In genomic region chr1:226350504-226350865, GRCh38 we compare ENCODE assay signal across 18 cellular contexts. TPM values are rescaled to one million over a fixed set of nuclear protein-coding genes. Genes with fewer than 3 reads are reported as not detected.
A peak's percentile ranks its signal among the peaks of the same experiment; 100 is the strongest.
DNase-seq lines count a peak whose midpoint lies in the region; ATAC-seq, FAIRE-seq and TF ChIP-seq lines count a peak whose summit lies in the region.
"Had no signal": no experiment of that assay in that cellular context is flagged by ENCODE, and none has a peak within 500 bp of the region (broad histone marks: within the 10 kb centered on the region; RNA-seq: fewer than 3 reads in every experiment).

No MANE protein-coding gene starts in this region.

- H3K27me3 Mint-ChIP-seq in mesothelial cell of epicardium (ENCODE audit: low read depth), result no peaks in the 10 kb centered on the region
- no peaks in the 10 kb centered on the region for H3K27me3 Mint-ChIP-seq in type B pancreatic cell
- H3K27me3 Mint-ChIP-seq: activated naive CD4-positive, alpha-beta T cell treated with anti-CD3 and anti-CD28 coated beads, Interleukin-2, amount 50 U/mL, for 24 hours had no signal

- H3K4me3 ChIP-seq in HepG2 (replicated peaks in 1 of 3; ENCODE audit: insufficient read depth in 1 of 3, low read depth in 2 of 3, low read length in 3 of 3), result no peak overlapping the region
- no peak overlapping the region for H3K4me3 ChIP-seq in right lobe of liver
- H3K4me3 ChIP-seq in SJCRH30, result no peak overlapping the region
- H3K4me3 ChIP-seq: A549, dorsolateral prefrontal cortex, GM23338, tibial artery had no signal

- H3K4me1 Mint-ChIP-seq in mesothelial cell of epicardium (peaks cover 18% of the 10 kb centered on the region), type B pancreatic cell (ENCODE audit: unreplicated experiment) (peaks cover 25% of the 10 kb centered on the region)
- H3K4me1 Mint-ChIP-seq: activated naive CD4-positive, alpha-beta T cell treated with anti-CD3 and anti-CD28 coated beads, Interleukin-2, amount 50 U/mL, for 24 hours had no signal

- in situ Hi-C loops in HepG2 (cut with HindIII; ENCODE audit: extremely low pct_ligation_motif_present, low pct_unique_long_range_greater_than_20kb), result no loop called here

- POLR2A ChIA-PET in HepG2 (lab: Yijun Ruan, JAX), result no interaction called here

- BruUV-seq in HepG2 (replicated peaks; lab: Mats Ljungman, UMichigan), result no TSS peak

- H3K27ac Mint-ChIP-seq in mesothelial cell of epicardium, result peak overlapping the region; percentile 87
- H3K27ac Mint-ChIP-seq in type B pancreatic cell, result peak overlapping the region; percentile 65
- H3K27ac Mint-ChIP-seq: activated naive CD4-positive, alpha-beta T cell treated with anti-CD3 and anti-CD28 coated beads, Interleukin-2, amount 50 U/mL, for 24 hours; GM23338; WTC11 had no signal

- TF ChIP-seq RAD21 in HepG2 (CRISPR knock-in tag; IDR thresholded peaks at IDR 0.05), result no peak

- intact Hi-C loops in HepG2 (cut with micrococcal nuclease; ENCODE audit: unreplicated experiment), result no loop called here
- intact Hi-C loops in right lobe of liver (cut with DNase I), result no loop called here

- TF ChIP-seq EP300 in HepG2 (IDR thresholded peaks at IDR 0.05; ENCODE audit: low read depth in 2 of 2, low read length in 2 of 2) (no peak), HepG2 (CRISPR knock-in tag; IDR thresholded peaks at IDR 0.05; ENCODE audit: borderline replicate concordance) (no peak)

- H3K9me3 ChIP-seq in HepG2 (ENCODE audit: low read length), result no peaks in the 10 kb centered on the region
- H3K9me3 ChIP-seq in right lobe of liver, result no peaks in the 10 kb centered on the region
- H3K9me3 ChIP-seq in SJCRH30 (replicated peaks), result no peaks in the 10 kb centered on the region
- H3K9me3 ChIP-seq: A549, tibial artery had no signal

- H3K9me3 Mint-ChIP-seq in mesothelial cell of epicardium (no peaks in the 10 kb centered on the region), type B pancreatic cell (no peaks in the 10 kb centered on the region)
- H3K9me3 Mint-ChIP-seq: activated naive CD4-positive, alpha-beta T cell treated with anti-CD3 and anti-CD28 coated beads, Interleukin-2, amount 50 U/mL, for 24 hours; GM23338; WTC11 had no signal

- H3K79me2 ChIP-seq in HepG2 (ENCODE audit: insufficient read depth, low read length), result no peaks in the 10 kb centered on the region

- no peaks in the 10 kb centered on the region; a peak in 1 of 5 replicates for H3K27me3 ChIP-seq in HepG2 (ENCODE audit: control insufficient read depth in 1 of 2, insufficient read depth in 2 of 2, low read length in 2 of 2)
- no peaks in the 10 kb centered on the region for H3K27me3 ChIP-seq in right lobe of liver
- no peaks in the 10 kb centered on the region for H3K27me3 ChIP-seq in SJCRH30
- H3K27me3 ChIP-seq: dorsolateral prefrontal cortex had no signal

- H3K4me3 Mint-ChIP-seq in mesothelial cell of epicardium (no peak overlapping the region), type B pancreatic cell (no peak overlapping the region)
- H3K4me3 Mint-ChIP-seq: activated naive CD4-positive, alpha-beta T cell treated with anti-CD3 and anti-CD28 coated beads, Interleukin-2, amount 50 U/mL, for 24 hours; GM23338; WTC11 had no signal

- H3K36me3 ChIP-seq in HepG2 (replicated peaks in 1 of 2; ENCODE audit: control insufficient read depth in 1 of 2, insufficient read depth in 2 of 2, low read length in 2 of 2) (no peaks in the 10 kb centered on the region), right lobe of liver (no peaks in the 10 kb centered on the region), SJCRH30 (peaks cover 2% of the 10 kb centered on the region; the same call in 1 of the 2 replicates)
- H3K36me3 ChIP-seq: tibial artery had no signal

- DNase-seq in HepG2 (ENCODE audit: low spot score), result no peak
- DNase-seq in right lobe of liver, result no peak
- no peak for DNase-seq in SJCRH30
- DNase-seq in mesothelial cell of epicardium (ENCODE audit: low spot score in 2 of 2, unreplicated experiment in 2 of 2), result no peak
- no peak for DNase-seq in type B pancreatic cell (ENCODE audit: extremely low spot score, unreplicated experiment)
- no peak for DNase-seq in NCI-H524 treated with DMSO at 0.1 percent for 48 hours (lab: John Stamatoyannopoulos, UW)
- DNase-seq: dorsolateral prefrontal cortex; hippocampal formation; NCI-H1417 treated with DMSO at 0.1 percent for 48 hours; NCI-H226; stimulated activated CD4-positive, alpha-beta T cell treated with anti-CD3 and anti-CD28 coated beads, Interleukin-1b, Interleukin-23, amount 100 ng/mL, for 48 hours; tibial artery had no signal

- 63% methylated on average over 9 of the region's 10 CpGs for WGBS in HepG2 (ENCODE audit: low lambda C conversion rate)
- 57% methylated on average over 4 of the region's 10 CpGs for WGBS in right lobe of liver (ENCODE audit: insufficient coverage, low coverage, low lambda C conversion rate, missing lambda C conversion rate)

- no peak for FAIRE-seq in HepG2 (lab: Jason Lieb, UNC)
- FAIRE-seq: A549 had no signal

- TF ChIP-seq CTCF in HepG2 (CRISPR knock-in tag; IDR thresholded peaks at IDR 0.05) (no peak), right lobe of liver (IDR thresholded peaks at IDR 0.05) (no peak), mesothelial cell of epicardium (IDR thresholded peaks at IDR 0.05; ENCODE audit: unreplicated experiment) (no peak), type B pancreatic cell (conservative IDR thresholded peaks at IDR 0.05) (no peak)

- no peak overlapping the region for H2AFZ ChIP-seq in HepG2 (ENCODE audit: low read length)
- H2AFZ ChIP-seq: GM23338 had no signal

- peak overlapping the region; percentile 68 for H3K4me2 ChIP-seq in HepG2 (ENCODE audit: low read depth, low read length)
- H3K4me2 ChIP-seq: A549, GM23338 had no signal

- H3K36me3 Mint-ChIP-seq in mesothelial cell of epicardium, result peaks cover 3% of the 10 kb centered on the region
- H3K36me3 Mint-ChIP-seq in type B pancreatic cell, result no peaks in the 10 kb centered on the region

- no peak overlapping the region for H3K9ac ChIP-seq in HepG2 (ENCODE audit: insufficient read depth, low read depth, low read length)

- CTCF ChIA-PET in HepG2 (lab: Yijun Ruan, JAX; ENCODE audit: low intra/inter-chr PET ratio, low total read pairs), result no interaction called here

- TF ChIP-seq POLR2A in HepG2 (IDR thresholded peaks at IDR 0.05; ENCODE audit: insufficient read depth in 1 of 2, low read depth in 2 of 2, low read length in 2 of 2), result no peak
- no peak for TF ChIP-seq POLR2A in right lobe of liver (IDR thresholded peaks at IDR 0.05)

- H4K20me1 ChIP-seq in HepG2 (ENCODE audit: insufficient read depth, low read length), result no peaks in the 10 kb centered on the region

- peaks cover 19% of the 10 kb centered on the region for H3K4me1 ChIP-seq in HepG2 (ENCODE audit: insufficient read depth, low read length)
- H3K4me1 ChIP-seq in right lobe of liver, result no peaks in the 10 kb centered on the region
- peaks cover 6% of the 10 kb centered on the region; the same call in 1 of the 2 replicates for H3K4me1 ChIP-seq in SJCRH30
- H3K4me1 ChIP-seq: A549, tibial artery had no signal

- H3K27ac ChIP-seq in HepG2 (ENCODE audit: extremely low read length, insufficient read depth, low read length) (no peak overlapping the region), right lobe of liver (no peak overlapping the region), SJCRH30 (peak overlapping the region; percentile 37; the same call in 1 of the 2 replicates)
- H3K27ac ChIP-seq: A549, tibial artery had no signal

- ATAC-seq in HepG2, result peak; percentile 28; the same call in 2 of the 3 replicates
- no peak for ATAC-seq in right lobe of liver
- no peak for ATAC-seq in HG03469 (IDR thresholded peaks at IDR 0.05; ENCODE audit: unreplicated experiment)
- ATAC-seq in HG03439 (IDR thresholded peaks at IDR 0.05; ENCODE audit: unreplicated experiment), result no peak
- ATAC-seq: A549, GM23338, WTC11 had no signal

RNA-seq across cellular contexts. Expression of gene LIN9, which starts 41.5 kb away (rescaled TPM):
- 10.0 and 15.8 TPM in 2 replicates for total RNA-seq in HepG2 (2016; rRNA removed; fragmentation: Illumina TruSeq; extraction: Trizol)
- 4.3 and 5.1 TPM in 2 replicates for total RNA-seq in HepG2 (2016; cell fraction: cytosol; rRNA removed; fragmentation: Illumina TruSeq; extraction: Trizol; ENCODE audit: low read depth)
- total RNA-seq in HepG2 (2016; cell fraction: insoluble cytoplasmic fraction; rRNA removed; fragmentation: Illumina TruSeq; extraction: Trizol), result 9.7 and 14.6 TPM in 2 replicates
- total RNA-seq in HepG2 (2016; cell fraction: membrane; rRNA removed; fragmentation: Illumina TruSeq; extraction: Trizol), result 4.7 and 5.9 TPM in 2 replicates
- total RNA-seq in HepG2 (2016; cell fraction: nucleus; rRNA removed; fragmentation: Illumina TruSeq; extraction: Trizol), result 8.9 and 10.4 TPM in 2 replicates
- 1.7 and 3.0 TPM in 2 replicates for polyA plus RNA-seq in HepG2 (2011; rRNA removed)
- polyA plus RNA-seq in HepG2 (2011; cell fraction: cytosol; rRNA removed), result 1.2 and 1.3 TPM in 2 replicates
- 1.2 and 1.3 TPM in 2 replicates for polyA plus RNA-seq in HepG2 (2011; cell fraction: nucleus; rRNA removed)
- polyA plus RNA-seq in HepG2 (2012), result 1.7 and 2.8 TPM in 2 replicates
- 0.54 and 0.72 TPM in 2 replicates for polyA plus RNA-seq in HepG2 (2016; cell fraction: cytosol; fragmentation: Illumina TruSeq; extraction: Trizol; ENCODE audit: low read depth)
- polyA plus RNA-seq in HepG2 (2016; cell fraction: insoluble cytoplasmic fraction; fragmentation: Illumina TruSeq; extraction: Trizol; ENCODE audit: low read depth), result 10.2 and 11.3 TPM in 2 replicates
- 1.6 and 1.8 TPM in 2 replicates for polyA plus RNA-seq in HepG2 (2016; cell fraction: membrane; fragmentation: Illumina TruSeq; extraction: Trizol; ENCODE audit: low read depth)
- polyA plus RNA-seq in HepG2 (2016; cell fraction: nucleus; fragmentation: Illumina TruSeq; extraction: Trizol; ENCODE audit: insufficient read depth, low read depth), result 9.5 and 10.3 TPM in 2 replicates
- polyA minus RNA-seq in HepG2 (2011; rRNA and poly(A)+ RNA removed; ENCODE audit: low replicate concordance), result 1.2 and 4.5 TPM in 2 replicates
- polyA minus RNA-seq in HepG2 (2011; cell fraction: cytosol; rRNA and poly(A)+ RNA removed), result 2.0 and 2.1 TPM in 2 replicates
- 5.2 and 7.6 TPM in 2 replicates for polyA minus RNA-seq in HepG2 (2011; cell fraction: nucleus; rRNA and poly(A)+ RNA removed)
- 1 to 10 TPM in 2 of 6 experiments, under 1 TPM in 4; 0.46 to 1.5 (median 0.91) TPM for total RNA-seq in right lobe of liver
- total RNA-seq in SJCRH30 (2014; rRNA removed; shearing (Covaris generic)), result 27.2 and 31.8 TPM in 2 replicates
- total RNA-seq in mesothelial cell of epicardium, result 7.5 to 8.9 TPM (median 8.8 TPM) in 3 replicates
- total RNA-seq in type B pancreatic cell (ENCODE audit: low replicate concordance), result 5.4 and 10.5 TPM in 2 replicates

RNA-seq across cellular contexts. Expression of gene PARP1, which starts 57.4 kb away (rescaled TPM):
- total RNA-seq in HepG2 (2016; rRNA removed; fragmentation: Illumina TruSeq; extraction: Trizol), result 85.2 and 125 TPM in 2 replicates
- total RNA-seq in HepG2 (2016; cell fraction: cytosol; rRNA removed; fragmentation: Illumina TruSeq; extraction: Trizol; ENCODE audit: low read depth), result 7.4 and 9.2 TPM in 2 replicates
- total RNA-seq in HepG2 (2016; cell fraction: insoluble cytoplasmic fraction; rRNA removed; fragmentation: Illumina TruSeq; extraction: Trizol), result 84.6 and 117 TPM in 2 replicates
- total RNA-seq in HepG2 (2016; cell fraction: membrane; rRNA removed; fragmentation: Illumina TruSeq; extraction: Trizol), result 22.9 and 23.8 TPM in 2 replicates
- 52.4 and 53.9 TPM in 2 replicates for total RNA-seq in HepG2 (2016; cell fraction: nucleus; rRNA removed; fragmentation: Illumina TruSeq; extraction: Trizol)
- 49.0 and 50.1 TPM in 2 replicates for polyA plus RNA-seq in HepG2 (2011; rRNA removed)
- polyA plus RNA-seq in HepG2 (2011; cell fraction: cytosol; rRNA removed), result 55.7 and 72.2 TPM in 2 replicates
- polyA plus RNA-seq in HepG2 (2011; cell fraction: nucleus; rRNA removed), result 49.0 and 49.1 TPM in 2 replicates
- polyA plus RNA-seq in HepG2 (2012), result 34.7 and 47.5 TPM in 2 replicates
- 3.7 and 4.1 TPM in 2 replicates for polyA plus RNA-seq in HepG2 (2016; cell fraction: cytosol; fragmentation: Illumina TruSeq; extraction: Trizol; ENCODE audit: low read depth)
- 117 and 119 TPM in 2 replicates for polyA plus RNA-seq in HepG2 (2016; cell fraction: insoluble cytoplasmic fraction; fragmentation: Illumina TruSeq; extraction: Trizol; ENCODE audit: low read depth)
- polyA plus RNA-seq in HepG2 (2016; cell fraction: membrane; fragmentation: Illumina TruSeq; extraction: Trizol; ENCODE audit: low read depth), result 10.3 and 13.4 TPM in 2 replicates
- polyA plus RNA-seq in HepG2 (2016; cell fraction: nucleus; fragmentation: Illumina TruSeq; extraction: Trizol; ENCODE audit: insufficient read depth, low read depth), result 60.9 and 64.4 TPM in 2 replicates
- polyA minus RNA-seq in HepG2 (2011; rRNA and poly(A)+ RNA removed; ENCODE audit: low replicate concordance), result 101 and 222 TPM in 2 replicates
- 41.2 and 42.7 TPM in 2 replicates for polyA minus RNA-seq in HepG2 (2011; cell fraction: cytosol; rRNA and poly(A)+ RNA removed)
- polyA minus RNA-seq in HepG2 (2011; cell fraction: nucleus; rRNA and poly(A)+ RNA removed), result 46.1 and 55.0 TPM in 2 replicates
- 10 to 100 TPM; 38.2 to 74.3 (median 60.1) TPM for total RNA-seq in right lobe of liver
- total RNA-seq in SJCRH30 (2014; rRNA removed; shearing (Covaris generic)), result 546 TPM in 2 replicates
- 94.7 to 101 TPM (median 95.3 TPM) in 3 replicates for total RNA-seq in mesothelial cell of epicardium
- total RNA-seq in type B pancreatic cell (ENCODE audit: low replicate concordance), result 106 and 186 TPM in 2 replicates
